In the genomic region with DNA sequence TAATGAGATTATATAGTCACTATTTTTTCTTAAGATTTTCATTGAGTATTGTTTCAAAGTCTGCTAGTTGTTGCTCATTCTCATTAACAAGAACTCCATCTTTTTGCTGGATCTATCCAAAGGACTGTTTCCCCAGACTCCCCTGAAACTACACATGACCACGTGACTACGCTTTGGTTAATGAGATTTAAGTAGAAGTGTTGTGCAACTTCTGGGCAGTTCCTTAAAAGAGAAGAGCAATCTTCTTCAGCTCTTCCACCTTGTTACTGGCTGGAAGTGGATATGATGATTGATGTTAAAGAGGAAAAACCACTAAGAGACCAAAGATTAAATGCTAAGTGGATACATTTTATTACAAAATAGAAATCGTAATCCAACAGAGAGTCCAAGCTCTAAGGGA, we compare ENCODE assay signal across 29 cellular contexts. TPM values are rescaled to one million over a fixed set of nuclear protein-coding genes. Genes with fewer than 3 reads are reported as not detected.
A peak's percentile ranks its signal among the peaks of the same experiment; 100 is the strongest.
DNase-seq lines count a peak whose midpoint lies in the region; ATAC-seq, FAIRE-seq and TF ChIP-seq lines count a peak whose summit lies in the region.
"Had no signal": no experiment of that assay in that cellular context is flagged by ENCODE, and none has a peak within 500 bp of the region (broad histone marks: within the 10 kb centered on the region; RNA-seq: fewer than 3 reads in every experiment).

No MANE protein-coding gene starts in this region.

- no peak for ATAC-seq in HepG2
- no peak for ATAC-seq in right lobe of liver
- ATAC-seq in K562 = no peak
- peak; percentile 22 for ATAC-seq in omental fat pad (ENCODE audit: low FRiP score)
- no peak for ATAC-seq in GM19328 (IDR thresholded peaks at IDR 0.05; ENCODE audit: unreplicated experiment)
- no peak for ATAC-seq in HG02938 (IDR thresholded peaks at IDR 0.05; ENCODE audit: unreplicated experiment)
- ATAC-seq: gastrocnemius medialis, HCT116, Panc1 had no signal

- in situ Hi-C loops in HepG2 (cut with HindIII; ENCODE audit: extremely low pct_ligation_motif_present, low pct_unique_long_range_greater_than_20kb) (no loop called here), K562 (cut with MboI) (no loop called here)

- BruUV-seq in HepG2 (replicated peaks; lab: Mats Ljungman, UMichigan) (no TSS peak), K562 (replicated peaks; lab: Mats Ljungman, UMichigan) (no TSS peak)

- no peak overlapping the region for H3K9ac ChIP-seq in HepG2 (ENCODE audit: insufficient read depth, low read depth, low read length)
- no peak overlapping the region for H3K9ac ChIP-seq in K562 (ENCODE audit: insufficient read depth in 1 of 2, low read depth in 2 of 2, low read length in 2 of 2)
- H3K9ac ChIP-seq: BLaER1 had no signal

- H4K20me1 ChIP-seq in HepG2 (ENCODE audit: insufficient read depth, low read length) (no peaks in the 10 kb centered on the region), K562 (replicated peaks; ENCODE audit: control insufficient read depth, insufficient read depth, low read length) (no peaks in the 10 kb centered on the region)

- no peaks in the 10 kb centered on the region for H3K27me3 ChIP-seq in HepG2 (ENCODE audit: control insufficient read depth in 1 of 2, insufficient read depth in 2 of 2, low read length in 2 of 2)
- H3K27me3 ChIP-seq in right lobe of liver = no peaks in the 10 kb centered on the region
- H3K27me3 ChIP-seq in K562 (ENCODE audit: control insufficient read depth in 2 of 2, insufficient read depth in 2 of 2, low read length in 2 of 2) = no peaks in the 10 kb centered on the region
- H3K27me3 ChIP-seq: BLaER1, gastrocnemius medialis, neutrophil, sigmoid colon, suprapubic skin had no signal

- POLR2A ChIA-PET in HepG2 (lab: Yijun Ruan, JAX) = no interaction called here
- POLR2A ChIA-PET in K562 (lab: Yijun Ruan, JAX) = no interaction called here

- DNase-seq in HepG2 (ENCODE audit: low spot score) (no peak), right lobe of liver (no peak), NOMO-1 (lab: John Stamatoyannopoulos, UW; ENCODE audit: unreplicated experiment in 2 of 2) (peak; percentile 29 to 75), K562 (ENCODE audit: extremely low read depth in 1 of 4, low spot score in 3 of 4) (no peak), omental fat pad (ENCODE audit: low spot score) (no peak), lower leg skin (ENCODE audit: low spot score in 2 of 2) (no peak)
- DNase-seq: ACHN; activated CD4-positive, alpha-beta T cell treated with anti-CD3 and anti-CD28 coated beads, Interleukin-2, amount 50 U/mL, for 48 hours; activated CD4-positive, CD25-positive, alpha-beta regulatory T cell; activated naive CD4-positive, alpha-beta T cell treated with anti-CD3 and anti-CD28 coated beads, Interleukin-2, amount 50 U/mL, for 16 hours; anterior cingulate cortex; DND-41; gastrocnemius medialis; left cardiac atrium; mesendoderm; NCI-H1105; NCI-H2081; SHP77; sigmoid colon; stimulated activated naive CD4-positive, alpha-beta T cell had no signal

- H3K79me2 ChIP-seq in HepG2 (ENCODE audit: insufficient read depth, low read length) (peaks cover 6% of the 10 kb centered on the region), K562 (ENCODE audit: control insufficient read depth, insufficient read depth, low read length) (no peaks in the 10 kb centered on the region)

- CTCF ChIA-PET in HepG2 (lab: Yijun Ruan, JAX; ENCODE audit: low intra/inter-chr PET ratio, low total read pairs) = no interaction called here
- CTCF ChIA-PET in K562 (lab: Yijun Ruan, JAX; ENCODE audit: low intra/inter-chr PET ratio) = no interaction called here

- TF ChIP-seq EP300 in HepG2 (IDR thresholded peaks at IDR 0.05; ENCODE audit: low read depth in 2 of 2, low read length in 2 of 2) (no peak), HepG2 (CRISPR knock-in tag; IDR thresholded peaks at IDR 0.05; ENCODE audit: borderline replicate concordance) (no peak), K562 (IDR thresholded peaks at IDR 0.05; ENCODE audit: low read length) (no peak)

- H3K27ac ChIP-seq in HepG2 (ENCODE audit: extremely low read length, insufficient read depth, low read length) = no peak overlapping the region
- no peak overlapping the region for H3K27ac ChIP-seq in right lobe of liver
- H3K27ac ChIP-seq in K562 (ENCODE audit: extremely low read depth, low read depth, low read length) = no peak overlapping the region
- H3K27ac ChIP-seq: BLaER1, coronary artery, gastrocnemius medialis, neutrophil, sigmoid colon, suprapubic skin had no signal

- TF ChIP-seq RAD21 in HepG2 (CRISPR knock-in tag; IDR thresholded peaks at IDR 0.05) (no peak), K562 (CRISPR knock-in tag; conservative IDR thresholded peaks at IDR 0.05 in 1 of 2, IDR thresholded peaks at IDR 0.05 in 1 of 2) (no peak)

- intact Hi-C loops in HepG2 (cut with micrococcal nuclease; ENCODE audit: unreplicated experiment) (no loop called here), right lobe of liver (cut with DNase I) (no loop called here), K562 (cut with micrococcal nuclease) (no loop called here), lower leg skin (cut with DNase I; ENCODE audit: low total_unique reads) (no loop called here)

- peaks cover 11 to 24% of the 10 kb centered on the region in 2 experiments for H3K36me3 ChIP-seq in HepG2 (replicated peaks in 1 of 2; ENCODE audit: control insufficient read depth in 1 of 2, insufficient read depth in 2 of 2, low read length in 2 of 2)
- H3K36me3 ChIP-seq in right lobe of liver = peaks cover 0 to 10% (median 0%) of the 10 kb centered on the region in 4 donors
- H3K36me3 ChIP-seq in K562 (ENCODE audit: control insufficient read depth, insufficient read depth, low read length) = peaks cover 61% of the 10 kb centered on the region
- H3K36me3 ChIP-seq: neutrophil had no signal

- no peak for TF ChIP-seq POLR2A in HepG2 (IDR thresholded peaks at IDR 0.05; ENCODE audit: insufficient read depth in 1 of 2, low read depth in 2 of 2, low read length in 2 of 2)
- TF ChIP-seq POLR2A in right lobe of liver (IDR thresholded peaks at IDR 0.05) = no peak
- TF ChIP-seq POLR2A in K562 (conservative IDR thresholded peaks at IDR 0.05) = no peak
- no peak for TF ChIP-seq POLR2A in lower leg skin (IDR thresholded peaks at IDR 0.05)

- H3K4me1 ChIP-seq in HepG2 (ENCODE audit: insufficient read depth, low read length) (peaks cover 46% of the 10 kb centered on the region), right lobe of liver (peaks cover 0 to 21% (median 8%) of the 10 kb centered on the region in 4 donors), K562 (replicated peaks in 1 of 2; ENCODE audit: control insufficient read depth in 2 of 2, insufficient read depth in 2 of 2, low read length in 2 of 2) (no peaks in the 10 kb centered on the region)

- WGBS in HepG2 (ENCODE audit: low lambda C conversion rate) = 97% methylated on average over 3 of the region's 3 CpGs
- WGBS in right lobe of liver (ENCODE audit: insufficient coverage, low coverage, low lambda C conversion rate, missing lambda C conversion rate) = 59% methylated on average over 3 of the region's 3 CpGs
- WGBS in K562 (ENCODE audit: insufficient coverage, low coverage, missing lambda C conversion rate) = 61% methylated on average over 3 of the region's 3 CpGs
- WGBS in lower leg skin, 2 donors = 49 to 57% methylated on average over 3 of the region's 3 CpGs

- no peak overlapping the region for H3K4me3 ChIP-seq in HepG2 (replicated peaks in 1 of 3; ENCODE audit: insufficient read depth in 1 of 3, low read depth in 2 of 3, low read length in 3 of 3)
- H3K4me3 ChIP-seq in right lobe of liver = no peak overlapping the region
- no peak overlapping the region for H3K4me3 ChIP-seq in K562
- no peak overlapping the region for H3K4me3 ChIP-seq in lower leg skin (ENCODE audit: low read depth, poor library complexity, severe bottlenecking)
- H3K4me3 ChIP-seq: BLaER1, coronary artery, gastrocnemius medialis, sigmoid colon, suprapubic skin had no signal

- TF ChIP-seq CTCF in HepG2 (CRISPR knock-in tag; IDR thresholded peaks at IDR 0.05) (no peak), right lobe of liver (IDR thresholded peaks at IDR 0.05) (no peak), K562 (IDR thresholded peaks at IDR 0.05 in 2 of 3, conservative IDR thresholded peaks at IDR 0.05 in 1 of 3; ENCODE audit: insufficient read depth in 2 of 3, low read depth in 1 of 3, low read length in 3 of 3) (no peak), omental fat pad (IDR thresholded peaks at IDR 0.05) (no peak), lower leg skin (IDR thresholded peaks at IDR 0.05) (no peak)

- FAIRE-seq in HepG2 (lab: Jason Lieb, UNC) = no peak
- no peak for FAIRE-seq in K562 (lab: Jason Lieb, UNC)
- FAIRE-seq: GM18507 had no signal

- H3K9me1 ChIP-seq in K562 (ENCODE audit: control insufficient read depth, insufficient read depth, low read length) = no peaks in the 10 kb centered on the region

- H3K9me3 ChIP-seq in HepG2 (ENCODE audit: low read length) (no peaks in the 10 kb centered on the region), right lobe of liver (no peaks in the 10 kb centered on the region), K562 (replicated peaks; ENCODE audit: control insufficient read depth, insufficient read depth, low read depth, low read length) (no peaks in the 10 kb centered on the region)
- H3K9me3 ChIP-seq: BLaER1, gastrocnemius medialis, neutrophil, sigmoid colon, suprapubic skin had no signal

- H2AFZ ChIP-seq in HepG2 (ENCODE audit: low read length) (no peak overlapping the region), K562 (ENCODE audit: low read depth, low read length) (no peak overlapping the region)

- no peak overlapping the region for H3K4me2 ChIP-seq in HepG2 (ENCODE audit: low read depth, low read length)
- no peak overlapping the region for H3K4me2 ChIP-seq in K562 (ENCODE audit: insufficient read depth, low read length)
- H3K4me2 ChIP-seq: BLaER1 had no signal

RNA-seq across cellular contexts. Expression of gene CTNNAL1, which starts 7.3 kb away (rescaled TPM):
- total RNA-seq in HepG2 (2016; rRNA removed; fragmentation: Illumina TruSeq; extraction: Trizol) = 162 and 227 TPM in 2 replicates
- 53.8 and 56.6 TPM in 2 replicates for total RNA-seq in HepG2 (2016; cell fraction: cytosol; rRNA removed; fragmentation: Illumina TruSeq; extraction: Trizol; ENCODE audit: low read depth)
- 167 and 237 TPM in 2 replicates for total RNA-seq in HepG2 (2016; cell fraction: insoluble cytoplasmic fraction; rRNA removed; fragmentation: Illumina TruSeq; extraction: Trizol)
- 106 and 117 TPM in 2 replicates for total RNA-seq in HepG2 (2016; cell fraction: membrane; rRNA removed; fragmentation: Illumina TruSeq; extraction: Trizol)
- 61.8 and 66.6 TPM in 2 replicates for total RNA-seq in HepG2 (2016; cell fraction: nucleus; rRNA removed; fragmentation: Illumina TruSeq; extraction: Trizol)
- polyA plus RNA-seq in HepG2 (2011; rRNA removed) = 19.9 and 32.0 TPM in 2 replicates
- 14.6 and 17.1 TPM in 2 replicates for polyA plus RNA-seq in HepG2 (2011; cell fraction: cytosol; rRNA removed)
- polyA plus RNA-seq in HepG2 (2011; cell fraction: nucleus; rRNA removed) = 5.7 and 8.6 TPM in 2 replicates
- polyA plus RNA-seq in HepG2 (2012) = 37.5 and 38.0 TPM in 2 replicates
- polyA plus RNA-seq in HepG2 (2016; cell fraction: cytosol; fragmentation: Illumina TruSeq; extraction: Trizol; ENCODE audit: low read depth) = 41.8 and 48.7 TPM in 2 replicates
- polyA plus RNA-seq in HepG2 (2016; cell fraction: insoluble cytoplasmic fraction; fragmentation: Illumina TruSeq; extraction: Trizol; ENCODE audit: low read depth) = 146 and 166 TPM in 2 replicates
- polyA plus RNA-seq in HepG2 (2016; cell fraction: membrane; fragmentation: Illumina TruSeq; extraction: Trizol; ENCODE audit: low read depth) = 62.0 and 63.7 TPM in 2 replicates
- 65.5 and 72.3 TPM in 2 replicates for polyA plus RNA-seq in HepG2 (2016; cell fraction: nucleus; fragmentation: Illumina TruSeq; extraction: Trizol; ENCODE audit: insufficient read depth, low read depth)
- 6.1 and 7.3 TPM in 2 replicates for polyA minus RNA-seq in HepG2 (2011; rRNA and poly(A)+ RNA removed; ENCODE audit: low replicate concordance)
- 19.1 and 19.5 TPM in 2 replicates for polyA minus RNA-seq in HepG2 (2011; cell fraction: cytosol; rRNA and poly(A)+ RNA removed)
- 20.9 and 21.8 TPM in 2 replicates for polyA minus RNA-seq in HepG2 (2011; cell fraction: nucleus; rRNA and poly(A)+ RNA removed)
- 10 to 100 TPM; 12.0 to 26.4 (median 20.3) TPM for total RNA-seq in right lobe of liver
- total RNA-seq in K562 (2011; cell fraction: chromatin; rRNA removed; ENCODE audit: low replicate concordance) = 8.0 and 35.8 TPM in 2 replicates
- 3.3 and 5.7 TPM in 2 replicates for total RNA-seq in K562 (2011; cell fraction: nucleolus; rRNA removed)
- total RNA-seq in K562 (2011; cell fraction: nucleoplasm; rRNA removed) = 8.6 and 9.2 TPM in 2 replicates
- total RNA-seq in K562 (2014; rRNA removed) = 37.6 and 38.9 TPM in 2 replicates
- total RNA-seq in K562 (2014; rRNA removed; fragmentation: Illumina TruSeq; extraction: Trizol) = 78.0 and 89.1 TPM in 2 replicates
- 42.2 and 46.7 TPM in 2 replicates for total RNA-seq in K562 (2015; rRNA removed; fragmentation: Illumina TruSeq; extraction: Trizol)
- 46.9 and 48.8 TPM in 2 replicates for total RNA-seq in K562 (2021)
- 42.5 and 70.7 TPM in 2 replicates for polyA plus RNA-seq in K562 (2011; rRNA removed)
- 9.6 and 20.6 TPM in 2 replicates for polyA plus RNA-seq in K562 (2011; cell fraction: cytosol; rRNA removed)
- 6.0 and 11.1 TPM in 2 replicates for polyA plus RNA-seq in K562 (2011; cell fraction: nucleus; rRNA removed)
- 32.7 and 33.7 TPM in 2 replicates for polyA plus RNA-seq in K562 (2012)
- 53.8 and 57.9 TPM in 2 replicates for polyA plus RNA-seq in K562 (2014; fragmentation: Illumina TruSeq; extraction: Trizol)
- polyA plus RNA-seq in K562 (2014; fragmentation: Nextera tagmentation; extraction: Ambion mirVana) = 10 to 100 TPM; 23.2 to 29.8 TPM
- 42.3 and 43.6 TPM in 2 replicates for polyA plus RNA-seq in K562 (2014; rRNA removed)
- polyA minus RNA-seq in K562 (2011; rRNA and poly(A)+ RNA removed) = 45.3 and 51.5 TPM in 2 replicates
- 16.8 and 20.3 TPM in 2 replicates for polyA minus RNA-seq in K562 (2011; cell fraction: cytosol; rRNA and poly(A)+ RNA removed)
- 9.7 and 16.2 TPM in 2 replicates for polyA minus RNA-seq in K562 (2011; cell fraction: nucleus; rRNA and poly(A)+ RNA removed)
- 10 to 100 TPM; 34.5 to 57.3 (median 46.5) TPM for total RNA-seq in omental fat pad
- total RNA-seq in lower leg skin = 10 to 100 TPM; 15.1 to 21.7 (median 17.6) TPM

Comparison
In these comparisons a context has a peak if more than half of its experiments do, and no peak if none do; other contexts are left out.
1. DNase-seq: peak in NOMO-1 (2 of 2); none in HepG2 (single experiment), right lobe of liver (0 of 3), K562 (0 of 4), omental fat pad (single experiment) and lower leg skin (0 of 2).
2. Of the 241 proteins assayed by ChIP-seq in both HepG2 and K562: peak only in HepG2: none; only in K562: CEBPG and TFE3; in both: CEBPB; in neither: 238.